28 cellular contexts compared by ENCODE assay signal in the genomic region with DNA sequence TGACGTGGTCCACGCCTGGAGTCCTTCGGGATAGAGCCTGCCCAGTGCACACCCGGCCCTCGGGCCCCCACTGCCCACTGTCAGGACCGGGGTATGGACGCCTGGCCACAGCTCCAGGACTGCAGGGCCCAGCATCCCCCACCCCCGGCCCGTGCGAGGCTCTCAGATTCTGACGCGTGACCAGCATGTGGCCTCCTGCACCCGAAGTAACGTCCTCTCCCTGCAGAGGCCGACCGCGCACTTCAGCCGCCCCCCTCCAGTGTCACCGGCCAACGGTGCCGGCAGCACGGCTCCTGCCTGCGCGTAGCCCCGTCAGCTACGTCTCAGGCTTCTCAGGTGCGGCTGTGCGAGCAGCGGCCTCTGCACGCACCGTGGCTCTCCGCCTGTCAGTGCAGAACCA. TPM values are rescaled to one million over a fixed set of nuclear protein-coding genes. Genes with fewer than 3 reads are reported as not detected.
"Had no signal": no experiment of that assay in that cellular context is flagged by ENCODE, and none has a peak within 500 bp of the region (broad histone marks: within the 10 kb centered on the region; RNA-seq: fewer than 3 reads in every experiment).

No MANE protein-coding gene starts in this region.

- ATAC-seq: naive thymus-derived CD8-positive, alpha-beta T cell; natural killer cell treated with Interleukin-12 subunit alpha and Interleukin-12 subunit beta and Interleukin-15 and Interleukin-18, amount 100 ng/mL, for 72 hours; psoas muscle; right cardiac atrium; right lobe of liver; stimulated activated effector memory CD8-positive, alpha-beta T cell treated with anti-CD3 and anti-CD28 coated beads, Interleukin-12 subunit alpha, Interleukin-12 subunit beta, amount 100 ng/mL, for 72 hours; stimulated activated naive B cell treated with anti-CD40 and anti-IgM and Interleukin-4, amounts not matched to agents 10 μg/mL and 1 μg/mL and 100 μg/mL, for 72 hours had no signal

- H3K27ac ChIP-seq: ovary, parathyroid adenoma, psoas muscle, right lobe of liver, sigmoid colon, stomach, thoracic aorta, thyroid gland, tibial nerve, upper lobe of left lung, vagina had no signal

- H2AFZ ChIP-seq: parathyroid adenoma had no signal

- H3K36me3 ChIP-seq: ovary, right lobe of liver, sigmoid colon, stomach, thoracic aorta, thyroid gland, tibial nerve, upper lobe of left lung, vagina had no signal

- H3K27me3 ChIP-seq: ovary, right lobe of liver, thyroid gland, vagina had no signal

- H3K4me1 ChIP-seq: parathyroid adenoma, psoas muscle, right lobe of liver, sigmoid colon, stomach, thyroid gland, upper lobe of left lung, vagina had no signal

- DNase-seq: naive thymus-derived CD8-positive, alpha-beta T cell; nephron progenitor cell; occipital lobe; ovary; posterior cingulate gyrus; psoas muscle; right lobe of liver; sigmoid colon; small intestine; stimulated activated CD4-positive, alpha-beta T cell treated with anti-CD3 and anti-CD28 coated beads, Interleukin-15, amount 100 ng/mL, for 24 hours; stimulated activated CD4-positive, alpha-beta T cell treated with anti-CD3 and anti-CD28 coated beads, Interleukin-2, amount 100 ng/mL, for 24 hours; stimulated activated CD4-positive, alpha-beta T cell treated with anti-CD3 and anti-CD28 coated beads, Interleukin-2, amount 100 ng/mL, for 48 hours; stimulated activated CD4-positive, alpha-beta T cell treated with anti-CD3 and anti-CD28 coated beads, Interleukin-4, amount 100 ng/mL, for 24 hours; stimulated activated naive B cell treated with anti-CD40 and anti-IgM and Interleukin-4, amounts not matched to agents 10 μg/mL and 1 μg/mL and 100 μg/mL, for 72 hours; stimulated activated naive CD4-positive, alpha-beta T cell treated with Interleukin-2 at 50 U/mL for 16 hours; stomach; thyroid gland; trophoblast cell had no signal

- H3K4me3 ChIP-seq: ovary, psoas muscle, right lobe of liver, sigmoid colon, stomach, thoracic aorta, thyroid gland, tibial nerve, upper lobe of left lung, vagina had no signal

- H3K9ac ChIP-seq: parathyroid adenoma had no signal

- H3K79me2 ChIP-seq: parathyroid adenoma had no signal

- H3K9me3 ChIP-seq: ovary, psoas muscle, right lobe of liver, sigmoid colon, stomach, thoracic aorta, thyroid gland, tibial nerve, upper lobe of left lung, vagina had no signal

RNA-seq across cellular contexts. Expression of gene ADGRA1, which starts 40.2 kb away (rescaled TPM):
- total RNA-seq: naive thymus-derived CD8-positive, alpha-beta T cell; natural killer cell treated with Interleukin-12 subunit alpha and Interleukin-12 subunit beta and Interleukin-15 and Interleukin-18, amount 100 ng/mL, for 72 hours; osteoblast; renal cortical epithelial cell; thoracic aorta had no signal
- polyA plus RNA-seq: naive thymus-derived CD8-positive, alpha-beta T cell; ovary; stomach had no signal
